ENCODE assay signal across 11 cellular contexts in the genomic region with DNA sequence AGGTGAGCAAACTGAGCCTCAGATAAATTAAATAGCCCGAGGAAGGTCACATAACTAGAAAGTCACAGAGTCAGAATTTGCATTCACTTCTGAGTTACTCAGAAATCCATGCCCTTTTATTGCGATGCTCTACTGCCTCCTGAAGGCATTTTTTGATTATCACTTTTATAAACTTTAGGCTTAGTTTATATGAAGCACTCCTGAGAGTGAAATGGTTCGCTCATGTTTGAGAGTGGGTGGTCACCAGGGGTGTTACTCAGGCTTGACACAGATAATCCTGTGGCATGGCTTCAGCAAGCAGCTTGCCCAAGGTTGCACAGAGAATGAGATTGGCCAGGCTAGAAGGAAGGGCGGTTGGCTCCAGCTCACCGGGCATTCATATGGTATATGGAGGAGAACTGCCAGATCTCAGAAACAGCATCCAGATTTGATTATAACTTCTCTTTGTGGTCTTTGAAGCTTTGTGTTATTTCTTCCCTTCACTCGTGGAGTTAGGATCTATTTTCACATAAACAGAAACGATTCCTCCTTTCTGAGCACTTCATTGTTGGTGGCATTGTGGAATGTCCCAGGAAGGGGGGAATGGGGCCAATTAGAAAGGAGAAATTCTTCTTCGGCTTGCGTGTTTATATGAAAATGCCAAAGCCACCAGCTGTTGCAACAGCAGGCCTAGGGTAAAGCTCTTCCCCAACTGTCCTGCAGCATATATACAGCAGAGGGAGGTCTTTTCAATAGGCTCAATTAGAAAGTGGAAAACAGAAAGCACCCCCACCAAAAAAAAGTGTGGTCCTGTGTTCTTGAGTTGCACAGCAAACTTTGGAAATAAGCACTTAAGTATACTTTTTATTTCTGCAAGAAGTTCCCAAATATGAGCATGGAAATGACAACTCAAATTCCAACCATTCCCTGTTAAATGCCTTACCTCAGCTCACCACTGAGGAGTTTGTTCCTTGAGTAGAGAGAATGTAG.
DNase-seq lines count a peak whose midpoint lies in the region; ATAC-seq and TF ChIP-seq lines count a peak whose summit lies in the region.
"Had no signal": no experiment of that assay in that cellular context is flagged by ENCODE, and none has a peak within 500 bp of the region (broad histone marks: within the 10 kb centered on the region; RNA-seq: fewer than 3 reads in every experiment).

No MANE protein-coding gene starts in this region.

- H3K9ac ChIP-seq in liver (ENCODE audit: low read depth in 1 of 2, low read length in 2 of 2) (no peak overlapping the region), SU-DHL-6 (ENCODE audit: low read length) (peak overlapping the region; percentile 27)

- peak overlapping the region; percentile 74 for H2AFZ ChIP-seq in SU-DHL-6 (ENCODE audit: low read depth, low read length, severe bottlenecking)

- H3K4me1 ChIP-seq in liver (ENCODE audit: control insufficient read depth in 4 of 4, insufficient read depth in 4 of 4, low read length in 3 of 4) (peaks cover 7 to 26% (median 19%) of the 10 kb centered on the region in 4 donors), right lobe of liver (peaks cover 0 to 23% (median 10%) of the 10 kb centered on the region in 4 donors), gastroesophageal sphincter (peaks cover 3 to 57% (median 8%) of the 10 kb centered on the region in 3 donors)
- H3K4me1 ChIP-seq: left ventricle myocardium inferior had no signal

- H3K9me3 ChIP-seq in liver (ENCODE audit: control insufficient read depth in 4 of 4, low read length in 3 of 4) (no peaks in the 10 kb centered on the region), right lobe of liver (no peaks in the 10 kb centered on the region), SU-DHL-6 (ENCODE audit: insufficient read depth, low read length) (no peaks in the 10 kb centered on the region), gastroesophageal sphincter (no peaks in the 10 kb centered on the region)
- H3K9me3 ChIP-seq: left ventricle myocardium inferior had no signal

- H3K4me2 ChIP-seq in SU-DHL-6 (ENCODE audit: low read depth, low read length, poor library complexity, severe bottlenecking) = peak overlapping the region; percentile 58

- H3K27me3 ChIP-seq in liver (ENCODE audit: control insufficient read depth in 4 of 4, insufficient read depth in 4 of 4, low read length in 3 of 4) (no peaks in the 10 kb centered on the region), right lobe of liver (no peaks in the 10 kb centered on the region), SU-DHL-6 (ENCODE audit: low read length) (no peaks in the 10 kb centered on the region), gastroesophageal sphincter (no peaks in the 10 kb centered on the region)

- H3K79me2 ChIP-seq in SU-DHL-6 (ENCODE audit: insufficient read depth, low read length) = no peaks in the 10 kb centered on the region

- TF ChIP-seq POLR2A in right lobe of liver (IDR thresholded peaks at IDR 0.05) = no peak
- TF ChIP-seq POLR2A in gastroesophageal sphincter (IDR thresholded peaks at IDR 0.05) = no peak

- H3F3A ChIP-seq in SU-DHL-6 (ENCODE audit: insufficient read depth) = no peaks in the 10 kb centered on the region; the same call in 1 of the 2 replicates

- H3K27ac ChIP-seq in liver (ENCODE audit: low read depth in 1 of 2, low read length in 2 of 2) (no peak overlapping the region), right lobe of liver (no peak overlapping the region), SU-DHL-6 (ENCODE audit: low read depth, low read length) (peak overlapping the region; percentile 36), gastroesophageal sphincter (peak overlapping the region; percentile 57 to 82 (median 77))
- H3K27ac ChIP-seq: left ventricle myocardium inferior had no signal

- intact Hi-C loops in right lobe of liver (cut with DNase I) = no loop called here

- TF ChIP-seq CTCF in liver (IDR thresholded peaks at IDR 0.05; ENCODE audit: low read depth, low read length, missing input control) = no peak
- peak in 1 of 4 donors; percentile 16 for TF ChIP-seq CTCF in right lobe of liver (IDR thresholded peaks at IDR 0.05)
- TF ChIP-seq CTCF in SU-DHL-6 (IDR thresholded peaks at IDR 0.05; ENCODE audit: insufficient read depth, low read length, poor library complexity, severe bottlenecking) = peak; percentile 31
- peak; percentile 25 to 58 (median 54) for TF ChIP-seq CTCF in gastroesophageal sphincter (IDR thresholded peaks at IDR 0.05)

- H3K4me3 ChIP-seq in liver (ENCODE audit: low read depth in 1 of 3, low read length in 3 of 3) (no peak overlapping the region), right lobe of liver (no peak overlapping the region), SU-DHL-6 (ENCODE audit: insufficient read depth, low read length, poor library complexity, severe bottlenecking) (no peak overlapping the region), gastroesophageal sphincter (peak overlapping the region in 1 of 2 donors; percentile 8)
- H3K4me3 ChIP-seq: left ventricle myocardium inferior had no signal

- DNase-seq in right lobe of liver (no peak), SKM-1 (lab: John Stamatoyannopoulos, UW; ENCODE audit: unreplicated experiment) (no peak), SIG-M5 (lab: John Stamatoyannopoulos, UW) (no peak)
- DNase-seq: ACHN, left ventricle myocardium inferior, right cardiac atrium had no signal

- peak; percentile 59 to 63 for TF ChIP-seq RAD21 in liver (IDR thresholded peaks at IDR 0.05)

- WGBS in liver = 88% methylated on average over 9 of the region's 9 CpGs
- WGBS in right lobe of liver (ENCODE audit: insufficient coverage, low coverage, low lambda C conversion rate, missing lambda C conversion rate) = 76% methylated on average over 9 of the region's 9 CpGs
- 41 to 46% methylated on average over 8 of the region's 9 CpGs for WGBS in gastroesophageal sphincter (ENCODE audit: low coverage in 1 of 2), 2 donors

- no peaks in the 10 kb centered on the region for H3K36me3 ChIP-seq in liver (ENCODE audit: control insufficient read depth in 4 of 4, insufficient read depth in 3 of 4, low read depth in 1 of 4, low read length in 3 of 4)
- H3K36me3 ChIP-seq in right lobe of liver = no peaks in the 10 kb centered on the region
- no peaks in the 10 kb centered on the region for H3K36me3 ChIP-seq in SU-DHL-6 (ENCODE audit: low read length)
- H3K36me3 ChIP-seq in gastroesophageal sphincter = no peaks in the 10 kb centered on the region
- H3K36me3 ChIP-seq: left ventricle myocardium inferior had no signal

- TF ChIP-seq EP300 in gastroesophageal sphincter (IDR thresholded peaks at IDR 0.05) = no peak

- ATAC-seq in right lobe of liver (no peak), gastroesophageal sphincter (peak; percentile 68), GM21381 (IDR thresholded peaks at IDR 0.05; ENCODE audit: unreplicated experiment) (no peak), GM21367 (IDR thresholded peaks at IDR 0.05; ENCODE audit: unreplicated experiment) (no peak)
- ATAC-seq: right cardiac atrium had no signal

- H4K20me1 ChIP-seq in SU-DHL-6 (ENCODE audit: low read depth, low read length) = no peaks in the 10 kb centered on the region

- no peaks in the 10 kb centered on the region for H3K9me2 ChIP-seq in SU-DHL-6 (replicated peaks; ENCODE audit: insufficient read depth, low read length)

TF ChIP-seq in liver, 16 proteins besides CTCF, POLR2A, EP300 and RAD21 (continues in another document):
- TF ChIP-seq, protein P1, sequence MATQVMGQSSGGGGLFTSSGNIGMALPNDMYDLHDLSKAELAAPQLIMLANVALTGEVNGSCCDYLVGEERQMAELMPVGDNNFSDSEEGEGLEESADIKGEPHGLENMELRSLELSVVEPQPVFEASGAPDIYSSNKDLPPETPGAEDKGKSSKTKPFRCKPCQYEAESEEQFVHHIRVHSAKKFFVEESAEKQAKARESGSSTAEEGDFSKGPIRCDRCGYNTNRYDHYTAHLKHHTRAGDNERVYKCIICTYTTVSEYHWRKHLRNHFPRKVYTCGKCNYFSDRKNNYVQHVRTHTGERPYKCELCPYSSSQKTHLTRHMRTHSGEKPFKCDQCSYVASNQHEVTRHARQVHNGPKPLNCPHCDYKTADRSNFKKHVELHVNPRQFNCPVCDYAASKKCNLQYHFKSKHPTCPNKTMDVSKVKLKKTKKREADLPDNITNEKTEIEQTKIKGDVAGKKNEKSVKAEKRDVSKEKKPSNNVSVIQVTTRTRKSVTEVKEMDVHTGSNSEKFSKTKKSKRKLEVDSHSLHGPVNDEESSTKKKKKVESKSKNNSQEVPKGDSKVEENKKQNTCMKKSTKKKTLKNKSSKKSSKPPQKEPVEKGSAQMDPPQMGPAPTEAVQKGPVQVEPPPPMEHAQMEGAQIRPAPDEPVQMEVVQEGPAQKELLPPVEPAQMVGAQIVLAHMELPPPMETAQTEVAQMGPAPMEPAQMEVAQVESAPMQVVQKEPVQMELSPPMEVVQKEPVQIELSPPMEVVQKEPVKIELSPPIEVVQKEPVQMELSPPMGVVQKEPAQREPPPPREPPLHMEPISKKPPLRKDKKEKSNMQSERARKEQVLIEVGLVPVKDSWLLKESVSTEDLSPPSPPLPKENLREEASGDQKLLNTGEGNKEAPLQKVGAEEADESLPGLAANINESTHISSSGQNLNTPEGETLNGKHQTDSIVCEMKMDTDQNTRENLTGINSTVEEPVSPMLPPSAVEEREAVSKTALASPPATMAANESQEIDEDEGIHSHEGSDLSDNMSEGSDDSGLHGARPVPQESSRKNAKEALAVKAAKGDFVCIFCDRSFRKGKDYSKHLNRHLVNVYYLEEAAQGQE (IDR thresholded peaks at IDR 0.05) = no peak
- TF ChIP-seq SP1 (IDR thresholded peaks at IDR 0.05) (no peak), YY1 (IDR thresholded peaks at IDR 0.05) (no peak), JUND (IDR thresholded peaks at IDR 0.05) (no peak), GABPA (IDR thresholded peaks at IDR 0.05 in 1 of 2, conservative IDR thresholded peaks at IDR 0.05 in 1 of 2) (no peak), HNF4G (IDR thresholded peaks at IDR 0.05) (no peak)
- TF ChIP-seq, protein P2, sequence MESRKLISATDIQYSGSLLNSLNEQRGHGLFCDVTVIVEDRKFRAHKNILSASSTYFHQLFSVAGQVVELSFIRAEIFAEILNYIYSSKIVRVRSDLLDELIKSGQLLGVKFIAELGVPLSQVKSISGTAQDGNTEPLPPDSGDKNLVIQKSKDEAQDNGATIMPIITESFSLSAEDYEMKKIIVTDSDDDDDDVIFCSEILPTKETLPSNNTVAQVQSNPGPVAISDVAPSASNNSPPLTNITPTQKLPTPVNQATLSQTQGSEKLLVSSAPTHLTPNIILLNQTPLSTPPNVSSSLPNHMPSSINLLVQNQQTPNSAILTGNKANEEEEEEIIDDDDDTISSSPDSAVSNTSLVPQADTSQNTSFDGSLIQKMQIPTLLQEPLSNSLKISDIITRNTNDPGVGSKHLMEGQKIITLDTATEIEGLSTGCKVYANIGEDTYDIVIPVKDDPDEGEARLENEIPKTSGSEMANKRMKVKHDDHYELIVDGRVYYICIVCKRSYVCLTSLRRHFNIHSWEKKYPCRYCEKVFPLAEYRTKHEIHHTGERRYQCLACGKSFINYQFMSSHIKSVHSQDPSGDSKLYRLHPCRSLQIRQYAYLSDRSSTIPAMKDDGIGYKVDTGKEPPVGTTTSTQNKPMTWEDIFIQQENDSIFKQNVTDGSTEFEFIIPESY (IDR thresholded peaks at IDR 0.05) = no peak
- TF ChIP-seq, protein P3, sequence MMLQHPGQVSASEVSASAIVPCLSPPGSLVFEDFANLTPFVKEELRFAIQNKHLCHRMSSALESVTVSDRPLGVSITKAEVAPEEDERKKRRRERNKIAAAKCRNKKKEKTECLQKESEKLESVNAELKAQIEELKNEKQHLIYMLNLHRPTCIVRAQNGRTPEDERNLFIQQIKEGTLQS (IDR thresholded peaks at IDR 0.05) = no peak

Comparison
In these comparisons a context has a peak if more than half of its experiments do, and no peak if none do; other contexts are left out.
1. H3K27ac ChIP-seq: peak in SU-DHL-6 (single experiment) and gastroesophageal sphincter (4 of 4); none in liver (0 of 2) and right lobe of liver (0 of 3).